ENCODE assay signal across 18 cellular contexts in the genomic region with DNA sequence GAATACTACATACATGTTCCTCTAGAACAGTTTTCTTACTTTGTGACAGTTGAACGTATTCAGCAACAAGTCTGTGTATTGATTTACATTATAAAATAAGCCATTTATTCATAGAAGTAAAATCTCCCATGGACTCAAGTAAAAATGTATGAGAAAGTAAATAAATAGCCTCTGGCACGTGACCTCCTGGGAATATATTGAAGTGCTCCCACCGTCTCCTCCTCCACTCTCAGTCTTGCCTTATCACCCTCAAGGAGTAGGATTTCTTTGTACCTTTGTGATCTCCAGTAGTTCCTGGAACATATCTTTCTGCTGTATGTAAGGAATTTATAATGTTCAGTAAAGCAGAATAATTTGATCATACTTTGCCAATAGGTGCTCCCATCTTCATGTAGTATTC.
DNase-seq lines count a peak whose midpoint lies in the region; ATAC-seq and TF ChIP-seq lines count a peak whose summit lies in the region.
"Had no signal": no experiment of that assay in that cellular context is flagged by ENCODE, and none has a peak within 500 bp of the region (broad histone marks: within the 10 kb centered on the region; RNA-seq: fewer than 3 reads in every experiment).

No MANE protein-coding gene starts in this region.

- H2AFZ ChIP-seq in Karpas-422 (ENCODE audit: low read length): no peak overlapping the region

- H3K4me1 ChIP-seq in Karpas-422 (ENCODE audit: low read length): peaks cover 50% of the 10 kb centered on the region
- H3K4me1 ChIP-seq in mesendoderm (ENCODE audit: control insufficient read depth, low read depth, low read length): no peaks in the 10 kb centered on the region

- H3K27me3 Mint-ChIP-seq in activated naive CD4-positive, alpha-beta T cell treated with anti-CD3 and anti-CD28 coated beads, Interleukin-2, amount 50 U/mL, for 24 hours: no peaks in the 10 kb centered on the region
- no peaks in the 10 kb centered on the region for H3K27me3 Mint-ChIP-seq in chondrocyte (ENCODE audit: low read depth)

- no peak overlapping the region for H3K56ac ChIP-seq in mesendoderm (ENCODE audit: low read length)

- H3K9me2 ChIP-seq in Karpas-422 (replicated peaks; ENCODE audit: insufficient read depth, low read length): no peaks in the 10 kb centered on the region
- H3K9me2 ChIP-seq: SK-N-SH had no signal

- H3K36me3 ChIP-seq in Karpas-422 (ENCODE audit: insufficient read depth, low read length) (no peaks in the 10 kb centered on the region), mesendoderm (ENCODE audit: control insufficient read depth, insufficient read depth, low read length) (no peaks in the 10 kb centered on the region)
- H3K36me3 ChIP-seq: BLaER1, MG63 had no signal

- no peaks in the 10 kb centered on the region for H3K9me3 Mint-ChIP-seq in activated naive CD4-positive, alpha-beta T cell treated with anti-CD3 and anti-CD28 coated beads, Interleukin-2, amount 50 U/mL, for 24 hours
- H3K9me3 Mint-ChIP-seq in activated naive CD4-positive, alpha-beta T cell treated with anti-CD3 and anti-CD28 coated beads, Interleukin-2, amount 50 U/mL, for 72 hours: no peaks in the 10 kb centered on the region
- no peaks in the 10 kb centered on the region for H3K9me3 Mint-ChIP-seq in chondrocyte (ENCODE audit: low read depth)

- H2AK5ac ChIP-seq in mesendoderm (ENCODE audit: low read length): no peak overlapping the region

- H3K27me3 ChIP-seq in Karpas-422 (ENCODE audit: low read length) (no peaks in the 10 kb centered on the region), mesendoderm (ENCODE audit: insufficient read depth, low read length, poor library complexity) (no peaks in the 10 kb centered on the region)
- H3K27me3 ChIP-seq: BLaER1, MG63 had no signal

- H2BK5ac ChIP-seq in mesendoderm (ENCODE audit: low read length): no peak overlapping the region

- no peaks in the 10 kb centered on the region for H3K9me3 ChIP-seq in Karpas-422 (ENCODE audit: low read length)
- H3K9me3 ChIP-seq: BLaER1, MG63, SK-N-SH had no signal

- no peaks in the 10 kb centered on the region for H4K20me1 ChIP-seq in Karpas-422 (ENCODE audit: insufficient read depth, low read depth, low read length)

- no peak for TF ChIP-seq CTCF in chondrocyte (IDR thresholded peaks at IDR 0.05)

- no peak overlapping the region for H3K4me3 Mint-ChIP-seq in activated naive CD4-positive, alpha-beta T cell treated with anti-CD3 and anti-CD28 coated beads, Interleukin-2, amount 50 U/mL, for 24 hours
- H3K4me3 Mint-ChIP-seq in chondrocyte (ENCODE audit: unreplicated experiment): no peak overlapping the region

- H3K36me3 Mint-ChIP-seq in activated naive CD4-positive, alpha-beta T cell treated with anti-CD3 and anti-CD28 coated beads, Interleukin-2, amount 50 U/mL, for 24 hours: peaks cover 4% of the 10 kb centered on the region
- peaks cover 0 to 7% of the 10 kb centered on the region in 2 donors for H3K36me3 Mint-ChIP-seq in activated naive CD4-positive, alpha-beta T cell treated with anti-CD3 and anti-CD28 coated beads, Interleukin-2, amount 50 U/mL, for 72 hours
- no peaks in the 10 kb centered on the region for H3K36me3 Mint-ChIP-seq in chondrocyte (ENCODE audit: low read depth)

- H3K4ac ChIP-seq in mesendoderm (ENCODE audit: low read depth, low read length): no peak overlapping the region

- H3K18ac ChIP-seq in mesendoderm (ENCODE audit: low read length): no peak overlapping the region

- peak overlapping the region; percentile 81 for H3K27ac Mint-ChIP-seq in activated naive CD4-positive, alpha-beta T cell treated with anti-CD3 and anti-CD28 coated beads, Interleukin-2, amount 50 U/mL, for 24 hours
- no peak overlapping the region for H3K27ac Mint-ChIP-seq in activated naive CD4-positive, alpha-beta T cell treated with anti-CD3 and anti-CD28 coated beads, Interleukin-2, amount 50 U/mL, for 72 hours
- H3K27ac Mint-ChIP-seq in chondrocyte (ENCODE audit: unreplicated experiment): peak overlapping the region; percentile 9

- H3K4me3 ChIP-seq in Karpas-422 (ENCODE audit: low read length): no peak overlapping the region
- H3K4me3 ChIP-seq in mesendoderm (ENCODE audit: low read length): no peak overlapping the region
- H3K4me3 ChIP-seq: BLaER1, MG63 had no signal

- H3K79me1 ChIP-seq in mesendoderm (ENCODE audit: low read length): peaks cover 2% of the 10 kb centered on the region

- no peak overlapping the region for H4K8ac ChIP-seq in mesendoderm (ENCODE audit: low read depth, low read length)

- H2BK120ac ChIP-seq in mesendoderm (ENCODE audit: low read depth, low read length): no peak overlapping the region

- H3K9ac ChIP-seq in Karpas-422 (ENCODE audit: low read length) (no peak overlapping the region), mesendoderm (ENCODE audit: low read length) (no peak overlapping the region)
- H3K9ac ChIP-seq: BLaER1, SK-N-SH had no signal

- no peak for DNase-seq in activated naive CD4-positive, alpha-beta T cell treated with anti-CD3 and anti-CD28 coated beads, Interleukin-2, amount 50 U/mL, for 72 hours (ENCODE audit: low spot score in 2 of 2)
- no peak for DNase-seq in Karpas-422
- DNase-seq in chondrocyte (ENCODE audit: low spot score): no peak
- DNase-seq in NOMO-1 (lab: John Stamatoyannopoulos, UW; ENCODE audit: unreplicated experiment in 2 of 2): no peak
- no peak for DNase-seq in globus pallidus (ENCODE audit: low spot score)
- no peak for DNase-seq in mesendoderm
- DNase-seq: DMS79, IMR-90, Kasumi-1, MG63, NCI-H1048, NCI-H1436, NCI-H1930, NCI-H2171, SHP77 treated with DMSO at 0.1 percent for 48 hours, SK-N-SH had no signal

- WGBS in mesendoderm (ENCODE audit: extremely low coverage, insufficient coverage, low lambda C conversion rate): no CpG with 5 or more reads among the region's 3 CpGs

- H3K79me2 ChIP-seq in Karpas-422 (ENCODE audit: low read length): peaks cover 75% of the 10 kb centered on the region
- H3K79me2 ChIP-seq in mesendoderm (ENCODE audit: control insufficient read depth, insufficient read depth, low read length): peaks cover 3% of the 10 kb centered on the region

- ATAC-seq in activated naive CD4-positive, alpha-beta T cell treated with anti-CD3 and anti-CD28 coated beads, Interleukin-2, amount 50 U/mL, for 72 hours: no peak

- H3K4me2 ChIP-seq in Karpas-422 (ENCODE audit: low read depth, low read length, poor library complexity, severe bottlenecking) (peak overlapping the region; percentile 28), mesendoderm (ENCODE audit: low read length) (no peak overlapping the region)
- H3K4me2 ChIP-seq: BLaER1, SK-N-SH had no signal

- H3K4me1 Mint-ChIP-seq in activated naive CD4-positive, alpha-beta T cell treated with anti-CD3 and anti-CD28 coated beads, Interleukin-2, amount 50 U/mL, for 24 hours: peaks cover 70% of the 10 kb centered on the region
- peaks cover 27% of the 10 kb centered on the region for H3K4me1 Mint-ChIP-seq in chondrocyte (ENCODE audit: low read depth)

- H2BK15ac ChIP-seq in mesendoderm (replicated peaks; ENCODE audit: low read depth): no peak overlapping the region

- no peak overlapping the region for H4K5ac ChIP-seq in mesendoderm (ENCODE audit: low read length)

- H3K27ac ChIP-seq in Karpas-422 (ENCODE audit: low read length) (peak overlapping the region; percentile 96), mesendoderm (ENCODE audit: low read depth, low read length) (no peak overlapping the region)
- H3K27ac ChIP-seq: BLaER1 had no signal

- no peak overlapping the region for H3K23ac ChIP-seq in mesendoderm (ENCODE audit: low read length)

Comparison
In these comparisons a context has a peak if more than half of its experiments do, and no peak if none do; other contexts are left out.
1. H3K27ac Mint-ChIP-seq: peak in activated naive CD4-positive, alpha-beta T cell treated with anti-CD3 and anti-CD28 coated beads, Interleukin-2, amount 50 U/mL, for 24 hours (single experiment) and chondrocyte (single experiment); none in activated naive CD4-positive, alpha-beta T cell treated with anti-CD3 and anti-CD28 coated beads, Interleukin-2, amount 50 U/mL, for 72 hours (0 of 2).